19 cellular contexts compared by ENCODE assay signal in the genomic region with DNA sequence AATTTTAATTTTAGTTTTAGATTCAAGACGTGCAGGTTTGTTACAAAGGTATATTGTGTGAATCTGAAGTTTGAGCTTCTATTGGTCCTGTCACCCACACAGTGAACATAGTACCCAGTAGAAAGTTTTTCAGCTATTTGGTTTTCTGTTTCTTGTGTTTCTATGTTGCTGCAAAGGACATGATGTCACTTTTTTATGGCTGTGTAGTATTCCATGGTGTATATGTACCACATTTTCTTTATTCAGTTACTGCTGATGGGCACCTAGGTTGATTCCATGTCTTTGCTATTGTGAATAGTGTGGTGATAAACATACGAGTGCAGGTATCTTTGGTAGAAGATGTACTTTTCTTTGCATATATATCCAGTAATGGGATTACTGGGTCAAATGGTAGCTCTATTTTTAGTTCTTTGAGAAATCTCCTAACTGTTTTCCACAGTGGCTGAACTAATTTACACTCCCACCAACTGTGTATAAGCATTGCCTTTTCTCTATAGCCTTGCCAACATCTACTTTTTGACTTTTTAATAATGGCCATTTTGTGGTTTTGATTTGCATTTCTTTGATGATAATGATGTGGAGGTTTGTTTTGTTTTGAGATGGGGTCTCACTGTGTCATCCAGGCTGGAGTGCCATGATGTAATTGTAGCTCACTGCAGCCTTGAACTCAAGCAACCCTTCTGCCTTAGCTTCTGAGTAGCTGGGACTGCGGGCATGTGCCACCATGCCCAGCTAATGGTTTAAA. TPM values are rescaled to one million over a fixed set of nuclear protein-coding genes. Genes with fewer than 3 reads are reported as not detected.
A peak's percentile ranks its signal among the peaks of the same experiment; 100 is the strongest.
DNase-seq lines count a peak whose midpoint lies in the region; ATAC-seq, FAIRE-seq and TF ChIP-seq lines count a peak whose summit lies in the region.
"Had no signal": no experiment of that assay in that cellular context is flagged by ENCODE, and none has a peak within 500 bp of the region (broad histone marks: within the 10 kb centered on the region; RNA-seq: fewer than 3 reads in every experiment).

No MANE protein-coding gene starts in this region.

- no peak for FAIRE-seq in astrocyte (lab: Jason Lieb, UNC)

- TF ChIP-seq POLR2A in upper lobe of left lung (IDR thresholded peaks at IDR 0.05), result no peak

- H3K36me3 ChIP-seq in SK-N-SH (replicated peaks in 1 of 2; ENCODE audit: control insufficient read depth in 1 of 2, insufficient read depth in 2 of 2, low read length in 1 of 2), result peaks cover 0 to 4% of the 10 kb centered on the region in 2 experiments
- peaks cover 4% of the 10 kb centered on the region for H3K36me3 ChIP-seq in astrocyte (ENCODE audit: insufficient read depth, low read length)
- H3K36me3 ChIP-seq in hepatocyte (replicated peaks; ENCODE audit: insufficient read depth, low read depth), result no peaks in the 10 kb centered on the region
- H3K36me3 ChIP-seq in tibial artery, result peaks cover 10 to 17% (median 16%) of the 10 kb centered on the region in 3 donors
- H3K36me3 ChIP-seq in upper lobe of left lung, result peaks cover 0 to 16% (median 7%) of the 10 kb centered on the region in 4 donors

- TF ChIP-seq CTCF in SK-N-SH (IDR thresholded peaks at IDR 0.05) (no peak), astrocyte (IDR thresholded peaks at IDR 0.05; ENCODE audit: insufficient read depth, low read depth, low read length) (no peak), hepatocyte (IDR thresholded peaks at IDR 0.05; ENCODE audit: poor library complexity) (no peak), tibial artery (IDR thresholded peaks at IDR 0.05) (no peak), upper lobe of left lung (IDR thresholded peaks at IDR 0.05) (no peak)

- H3K4me2 ChIP-seq in SK-N-SH (no peak overlapping the region), astrocyte (ENCODE audit: low read length) (no peak overlapping the region), hepatocyte (no peak overlapping the region)

- H3K9me3 ChIP-seq in SK-N-SH (no peaks in the 10 kb centered on the region), astrocyte (ENCODE audit: insufficient read depth, low read depth, low read length) (no peaks in the 10 kb centered on the region), hepatocyte (ENCODE audit: low read depth) (no peaks in the 10 kb centered on the region), tibial artery (no peaks in the 10 kb centered on the region), upper lobe of left lung (no peaks in the 10 kb centered on the region)

- H3K9me3 Mint-ChIP-seq in astrocyte (ENCODE audit: unreplicated experiment), result peaks cover 2% of the 10 kb centered on the region
- H3K9me3 Mint-ChIP-seq: CD4-positive, alpha-beta memory T cell had no signal

- POLR2A ChIA-PET in SK-N-SH (lab: Yijun Ruan, JAX) (no interaction called here), HEK293T (lab: Yijun Ruan, JAX) (interaction anchor here (1.2 kb wide), 1 partner anchor 15 kb away, joined by 3 read pairs; no protein-coding TSS in a partner anchor)

- H2AFZ ChIP-seq in SK-N-SH (ENCODE audit: low read depth), result no peak overlapping the region
- H2AFZ ChIP-seq in astrocyte (ENCODE audit: low read depth, low read length), result no peak overlapping the region
- H2AFZ ChIP-seq in hepatocyte, result no peak overlapping the region

- CTCF ChIA-PET in SK-N-SH (lab: Yijun Ruan, JAX) (interaction anchor here (0.7 to 2.2 kb wide), 6 partner anchors 18 to 127 kb away, joined by 3 to 9 read pairs (median 4); a partner anchor contains a TSS), HEK293T (lab: Yijun Ruan, JAX) (no interaction called here)

- intact Hi-C loops in tibial artery (cut with DNase I; ENCODE audit: low total_unique reads), result no loop called here

- peaks cover 38% of the 10 kb centered on the region for H3K4me1 Mint-ChIP-seq in astrocyte (ENCODE audit: low read depth, unreplicated experiment)

- H3K4me3 Mint-ChIP-seq in astrocyte (ENCODE audit: unreplicated experiment), result no peak overlapping the region
- H3K4me3 Mint-ChIP-seq: CD4-positive, alpha-beta memory T cell had no signal

- TF ChIP-seq RAD21 in SK-N-SH (IDR thresholded peaks at IDR 0.05; ENCODE audit: low read length), result no peak

- ATAC-seq in SK-N-SH treated with all-trans-retinoic acid at 6 μM for 48 hours (no peak), upper lobe of left lung (ENCODE audit: low FRiP score in 2 of 2) (no peak)

- no peak overlapping the region for H3K27ac ChIP-seq in SK-N-SH (ENCODE audit: low read depth in 2 of 2, low read length in 1 of 2)
- peak overlapping the region; percentile 10 for H3K27ac ChIP-seq in astrocyte (ENCODE audit: low read depth, low read length)
- H3K27ac ChIP-seq in hepatocyte, result peak overlapping the region; percentile 27
- H3K27ac ChIP-seq in tibial artery, result no peak overlapping the region
- H3K27ac ChIP-seq in upper lobe of left lung, result peak overlapping the region in 1 of 4 donors; percentile 67
- H3K27ac ChIP-seq: 22Rv1, SK-N-MC had no signal

- H3K4me1 ChIP-seq in SK-N-SH (ENCODE audit: control insufficient read depth in 1 of 2, insufficient read depth in 2 of 2, low read depth in 1 of 2, low read length in 1 of 2), result peaks cover 8 to 33% of the 10 kb centered on the region in 2 experiments; a peak in 3 of 4 replicates
- H3K4me1 ChIP-seq in astrocyte (ENCODE audit: insufficient read depth, low read length), result peaks cover 26% of the 10 kb centered on the region
- H3K4me1 ChIP-seq in hepatocyte (ENCODE audit: insufficient read depth), result peaks cover 24% of the 10 kb centered on the region
- H3K4me1 ChIP-seq in tibial artery, result peaks cover 0 to 53% (median 16%) of the 10 kb centered on the region in 4 donors
- H3K4me1 ChIP-seq in upper lobe of left lung, result peaks cover 33 to 59% (median 42%) of the 10 kb centered on the region in 4 donors

- 94% methylated on average over 3 of the region's 3 CpGs for WGBS in SK-N-SH (ENCODE audit: low lambda C conversion rate)
- WGBS in hepatocyte (ENCODE audit: low lambda C conversion rate, missing lambda C conversion rate), result 99% methylated on average over 3 of the region's 3 CpGs
- WGBS in upper lobe of left lung, 2 donors, result 84 to 95% methylated on average over 3 of the region's 3 CpGs

- peaks cover 25% of the 10 kb centered on the region for H3F3A ChIP-seq in SK-N-SH (replicated peaks; ENCODE audit: insufficient read depth)

- DNase-seq in SK-N-SH (no peak), astrocyte (ENCODE audit: low read depth) (peak; percentile 41), hepatocyte (ENCODE audit: low spot score) (no peak), HEK293T (ENCODE audit: extremely low spot score) (no peak), tibial artery (no peak), LoVo (ENCODE audit: low spot score) (no peak), upper lobe of left lung (no peak)
- DNase-seq: Calu3; CD4-positive, alpha-beta memory T cell; GF-D8; NCI-H1105 treated with DMSO at 0.1 percent for 48 hours; NCI-H1694; NCI-H2081 treated with DMSO at 0.1 percent for 48 hours; NCI-H446 treated with DMSO at 0.1 percent for 48 hours; NCI-H69; SHP77 had no signal

- no peaks in the 10 kb centered on the region for H3K27me3 Mint-ChIP-seq in astrocyte (ENCODE audit: low read depth, unreplicated experiment)
- H3K27me3 Mint-ChIP-seq: CD4-positive, alpha-beta memory T cell had no signal

- H3K27me3 ChIP-seq in SK-N-SH (ENCODE audit: insufficient read depth) (no peaks in the 10 kb centered on the region), astrocyte (ENCODE audit: insufficient read depth, low read length) (no peaks in the 10 kb centered on the region), hepatocyte (no peaks in the 10 kb centered on the region), tibial artery (no peaks in the 10 kb centered on the region), upper lobe of left lung (no peaks in the 10 kb centered on the region)

- H4K20me1 ChIP-seq in SK-N-SH (ENCODE audit: insufficient read depth), result no peaks in the 10 kb centered on the region
- peaks cover 5% of the 10 kb centered on the region for H4K20me1 ChIP-seq in astrocyte (ENCODE audit: insufficient read depth, low read length)
- no peaks in the 10 kb centered on the region for H4K20me1 ChIP-seq in hepatocyte (ENCODE audit: insufficient read depth, poor library complexity, severe bottlenecking)

- H3K9ac ChIP-seq in SK-N-SH (no peak overlapping the region), astrocyte (ENCODE audit: low read length) (no peak overlapping the region)

- TF ChIP-seq EP300 in SK-N-SH (IDR thresholded peaks at IDR 0.05; ENCODE audit: borderline replicate concordance in 1 of 2, low read depth in 1 of 2, low read length in 1 of 2), result no peak
- TF ChIP-seq EP300 in upper lobe of left lung (IDR thresholded peaks at IDR 0.05), result no peak

- H3K36me3 Mint-ChIP-seq in astrocyte (ENCODE audit: low read depth, unreplicated experiment), result peaks cover 14% of the 10 kb centered on the region

- peaks cover 81% of the 10 kb centered on the region for H3K79me2 ChIP-seq in SK-N-SH (ENCODE audit: insufficient read depth)
- peaks cover 49% of the 10 kb centered on the region for H3K79me2 ChIP-seq in astrocyte (ENCODE audit: insufficient read depth, low read length)
- peaks cover 42% of the 10 kb centered on the region for H3K79me2 ChIP-seq in hepatocyte

- H3K27ac Mint-ChIP-seq in astrocyte (ENCODE audit: unreplicated experiment), result no peak overlapping the region

- no peaks in the 10 kb centered on the region for H3K9me2 ChIP-seq in SK-N-SH
- no peaks in the 10 kb centered on the region for H3K9me2 ChIP-seq in hepatocyte (replicated peaks; ENCODE audit: insufficient read depth)

- H3K4me3 ChIP-seq in SK-N-SH (ENCODE audit: low read depth in 2 of 2, low read length in 1 of 2), result no peak overlapping the region
- no peak overlapping the region for H3K4me3 ChIP-seq in astrocyte (ENCODE audit: insufficient read depth, low read depth, low read length)
- no peak overlapping the region for H3K4me3 ChIP-seq in hepatocyte
- H3K4me3 ChIP-seq in tibial artery, result no peak overlapping the region
- H3K4me3 ChIP-seq in upper lobe of left lung, result no peak overlapping the region
- H3K4me3 ChIP-seq: SK-N-MC had no signal

TF ChIP-seq in HEK293T, 16 proteins besides CTCF, POLR2A, EP300 and RAD21 (continues in another document):
- no peak for TF ChIP-seq ARNT (IDR thresholded peaks at IDR 0.05)
- TF ChIP-seq FOXM1 (IDR thresholded peaks at IDR 0.05; ENCODE audit: borderline replicate concordance), result no peak
- no peak for TF ChIP-seq ZNF384 (IDR thresholded peaks at IDR 0.05)
- no peak for TF ChIP-seq BHLHE40 (IDR thresholded peaks at IDR 0.05; ENCODE audit: borderline replicate concordance)
- no peak for TF ChIP-seq ELF4 (IDR thresholded peaks at IDR 0.05)
- TF ChIP-seq FOXK2 (IDR thresholded peaks at IDR 0.05), result no peak

RNA-seq across cellular contexts. Expression of a gene that starts 43.9 kb away (rescaled TPM):
- polyA plus RNA-seq in SK-N-SH (2012; rRNA removed) (7.6 and 10.5 TPM in 2 replicates), hepatocyte (6.7 and 7.3 TPM in 2 replicates)
- 2.7 and 5.0 TPM in 2 replicates for polyA plus RNA-seq in SK-N-SH (2012; cell fraction: cytosol; rRNA removed)
- polyA plus RNA-seq in SK-N-SH (2012; cell fraction: nucleus; rRNA removed), result 22.5 and 25.5 TPM in 2 replicates
- total RNA-seq in astrocyte (27.2 and 28.4 TPM in 2 replicates), hepatocyte (12.1 and 12.5 TPM in 2 replicates), upper lobe of left lung (100 to 1,000 TPM in 2 of 6 donors, 10 to 100 TPM in 4; 78.6 to 176 (median 87.8) TPM)

RNA-seq across cellular contexts. Expression of a gene that starts 50.7 kb away (rescaled TPM):
- polyA plus RNA-seq in SK-N-SH (2012; rRNA removed), result 11.2 and 16.7 TPM in 2 replicates
- 15.4 and 16.4 TPM in 2 replicates for polyA plus RNA-seq in SK-N-SH (2012; cell fraction: cytosol; rRNA removed)
- 13.7 and 35.1 TPM in 2 replicates for polyA plus RNA-seq in SK-N-SH (2012; cell fraction: nucleus; rRNA removed)
- total RNA-seq in astrocyte, result 39.4 and 41.2 TPM in 2 replicates
- total RNA-seq in hepatocyte, result 54.4 and 61.6 TPM in 2 replicates
- polyA plus RNA-seq in hepatocyte, result 26.3 and 28.1 TPM in 2 replicates
- total RNA-seq in upper lobe of left lung, result 100 to 1,000 TPM in 1 of 6 donors, 10 to 100 TPM in 5; 29.9 to 102 (median 63.9) TPM

Comparison
In these comparisons a context has a peak if more than half of its experiments do, and no peak if none do; other contexts are left out.
1. H3K27ac ChIP-seq: peak in astrocyte (single experiment) and hepatocyte (single experiment); none in SK-N-SH (0 of 2) and tibial artery (0 of 2).